In the genomic region with DNA sequence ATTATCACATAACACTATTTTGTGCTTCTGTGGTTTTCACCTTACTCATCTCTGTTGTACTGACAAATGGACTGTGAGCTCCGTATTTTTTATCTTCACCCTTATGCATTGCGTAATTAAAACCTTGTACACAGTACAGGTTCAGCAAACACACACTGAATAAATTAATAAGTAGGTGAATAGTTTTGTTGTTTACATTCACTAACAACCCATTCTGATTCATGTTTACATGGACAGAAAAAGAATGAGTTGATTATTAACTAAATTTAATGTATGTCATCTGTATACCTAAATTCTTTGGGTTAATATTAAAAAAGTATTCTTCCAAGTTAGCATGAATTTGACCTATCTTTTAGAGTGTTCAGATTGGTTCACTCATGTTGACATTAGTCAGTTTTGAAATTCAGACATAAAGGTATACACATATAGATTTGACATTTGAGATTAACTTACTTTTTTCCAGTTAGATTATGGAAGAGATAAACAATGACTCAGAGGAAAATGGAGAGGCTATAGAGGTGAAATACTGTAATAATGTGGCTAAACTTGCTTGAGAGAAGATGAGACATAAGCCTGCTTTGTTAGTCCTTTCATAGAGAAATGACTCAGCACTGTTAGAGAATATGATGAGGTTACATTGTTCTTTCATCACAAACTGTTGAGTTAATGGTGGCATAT, we compare ENCODE assay signal across 8 cellular contexts.
A peak's percentile ranks its signal among the peaks of the same experiment; 100 is the strongest.
DNase-seq lines count a peak whose midpoint lies in the region; ATAC-seq lines count a peak whose summit lies in the region.
"Had no signal": no experiment of that assay in that cellular context is flagged by ENCODE, and none has a peak within 500 bp of the region (broad histone marks: within the 10 kb centered on the region; RNA-seq: fewer than 3 reads in every experiment).

No MANE protein-coding gene starts in this region.

- H3K9ac ChIP-seq in adipocyte (ENCODE audit: low read length) = no peak overlapping the region
- H3K9ac ChIP-seq: KMS-11 had no signal

- no peaks in the 10 kb centered on the region for H3K9me3 ChIP-seq in adipocyte (ENCODE audit: control insufficient read depth, low read length)

- H3K4me1 ChIP-seq in adipocyte (ENCODE audit: control insufficient read depth, insufficient read depth, low read length) = no peaks in the 10 kb centered on the region

- H3K27me3 ChIP-seq in adipocyte (replicated peaks; ENCODE audit: control insufficient read depth, insufficient read depth, low read length) = no peaks in the 10 kb centered on the region

- peak overlapping the region; percentile 36 for H3K4me3 ChIP-seq in adipocyte (ENCODE audit: low read length)

- H3K4me3 Mint-ChIP-seq in effector memory CD8-positive, alpha-beta T cell = no peak overlapping the region

- H3K4me1 Mint-ChIP-seq in effector memory CD8-positive, alpha-beta T cell (ENCODE audit: low read depth in 2 of 2) = no peaks in the 10 kb centered on the region

- no peaks in the 10 kb centered on the region for H3K27me3 Mint-ChIP-seq in effector memory CD8-positive, alpha-beta T cell

- peaks cover 5 to 21% of the 10 kb centered on the region in 2 donors for H3K9me3 Mint-ChIP-seq in effector memory CD8-positive, alpha-beta T cell

- ATAC-seq in GM18907 (IDR thresholded peaks at IDR 0.05; ENCODE audit: unreplicated experiment) (peak; percentile 86), HG03159 (IDR thresholded peaks at IDR 0.05; ENCODE audit: unreplicated experiment) (peak; percentile 71)
- ATAC-seq in effector memory CD8-positive, alpha-beta T cell (replicated peaks) = no peak

- no peaks in the 10 kb centered on the region for H3K36me3 Mint-ChIP-seq in effector memory CD8-positive, alpha-beta T cell (ENCODE audit: insufficient read depth)

- DNase-seq in adipocyte (ENCODE audit: low read depth) (peak; percentile 76), pons (ENCODE audit: low spot score) (peak; percentile 68), DMS79 (lab: John Stamatoyannopoulos, UW) (no peak), NCI-H446 (lab: John Stamatoyannopoulos, UW) (no peak)
- DNase-seq in effector memory CD8-positive, alpha-beta T cell = no peak

- H3K36me3 ChIP-seq in adipocyte (ENCODE audit: control insufficient read depth, insufficient read depth, low read length, severe bottlenecking) = no peaks in the 10 kb centered on the region

- no peak overlapping the region for H3K27ac Mint-ChIP-seq in effector memory CD8-positive, alpha-beta T cell

Comparison
In these comparisons a context has a peak if more than half of its experiments do, and no peak if none do; other contexts are left out.
1. DNase-seq: peak in adipocyte (single experiment) and pons (single experiment); none in DMS79 (single experiment), effector memory CD8-positive, alpha-beta T cell (0 of 3) and NCI-H446 (0 of 2).